In the genomic region with DNA sequence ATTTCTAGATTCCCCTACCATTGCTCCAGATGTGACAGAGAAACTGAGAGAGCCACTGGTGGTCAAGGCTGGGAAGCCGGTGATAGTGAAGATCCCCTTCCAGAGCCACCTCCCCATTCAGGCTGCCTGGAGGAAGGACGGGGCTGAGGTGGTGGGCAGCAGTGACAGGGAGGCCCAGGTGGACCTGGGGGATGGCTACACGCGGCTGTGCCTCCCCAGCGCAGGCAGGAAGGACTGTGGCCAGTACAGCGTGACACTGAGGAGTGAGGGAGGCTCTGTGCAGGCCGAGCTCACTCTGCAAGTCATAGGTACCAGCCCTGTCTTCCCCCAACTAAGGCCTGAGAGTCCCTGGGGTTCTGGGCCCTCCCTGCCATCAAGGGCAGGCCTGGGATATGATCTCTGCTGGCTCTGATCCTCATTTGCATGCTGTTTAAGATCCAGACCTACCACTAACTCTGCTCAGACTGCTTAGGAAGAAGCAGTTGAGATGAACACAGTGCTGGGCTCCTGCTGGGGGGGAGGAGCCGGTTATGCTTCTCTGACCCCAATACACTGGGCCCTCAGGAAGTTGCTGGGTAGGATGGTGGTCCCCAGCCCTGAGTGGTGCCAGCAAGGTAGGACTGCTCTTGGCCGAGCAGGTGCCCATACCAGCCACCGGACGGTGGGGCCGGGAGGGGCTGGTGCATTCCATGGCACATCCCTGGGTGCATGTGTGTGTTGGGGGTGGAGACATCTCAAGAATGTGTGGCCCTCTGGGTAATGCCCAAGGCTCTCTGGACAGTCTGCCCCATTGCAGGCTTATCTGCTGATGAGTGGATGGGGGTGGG, we compare ENCODE assay signal across 26 cellular contexts. TPM values are rescaled to one million over a fixed set of nuclear protein-coding genes. Genes with fewer than 3 reads are reported as not detected.
DNase-seq lines count a peak whose midpoint lies in the region; ATAC-seq, FAIRE-seq and TF ChIP-seq lines count a peak whose summit lies in the region.
"Had no signal": no experiment of that assay in that cellular context is flagged by ENCODE, and none has a peak within 500 bp of the region (broad histone marks: within the 10 kb centered on the region; RNA-seq: fewer than 3 reads in every experiment).

No MANE protein-coding gene starts in this region.

- peak; percentile 9 for DNase-seq in activated naive CD4-positive, alpha-beta T cell treated with anti-CD3 and anti-CD28 coated beads, Interleukin-2, amount 10 ng/mL, durations not matched to agents 7 days and 5 days
- DNase-seq in activated naive CD4-positive, alpha-beta T cell treated with anti-CD3 and anti-CD28 coated beads, Interleukin-2, amount 50 U/mL, for 16 hours, result no peak
- DNase-seq in GM12878 (ENCODE audit: low read depth, low spot score) (no peak), nephron progenitor cell (no peak), BE2C (no peak), RWPE1 (ENCODE audit: low spot score) (no peak)
- no peak for DNase-seq in activated naive CD8-positive, alpha-beta T cell treated with anti-CD3 and anti-CD28 coated beads, Interleukin-2, amount 50 U/mL, for 24 hours
- DNase-seq: ACHN; activated CD4-positive, alpha-beta T cell treated with anti-CD3 and anti-CD28 coated beads, Interleukin-2, amount 50 U/mL, for 1 hour; activated T-cell treated with anti-CD3 and anti-CD28 coated beads for 4 hours; cerebellar nuclear complex; NCI-H1436; NCI-H524; NK-92 treated with Interleukin-12 subunit alpha and Interleukin-12 subunit beta, amount 100 ng/mL, for 24 hours; nucleus accumbens; stimulated activated CD4-positive, alpha-beta T cell treated with anti-CD3 and anti-CD28 coated beads, Interleukin-12 subunit alpha, Interleukin-12 subunit beta, amount 100 ng/mL, for 4 hours; trophoblast cell had no signal

- H3K4me3 Mint-ChIP-seq in activated naive CD4-positive, alpha-beta T cell treated with anti-CD3 and anti-CD28 coated beads, Interleukin-2, amount 10 ng/mL, durations not matched to agents 7 days and 5 days, result no peak overlapping the region
- H3K4me3 Mint-ChIP-seq in nephron progenitor cell, result no peak overlapping the region
- H3K4me3 Mint-ChIP-seq in activated naive CD8-positive, alpha-beta T cell treated with anti-CD3 and anti-CD28 coated beads, Interleukin-2, amount 50 U/mL, for 24 hours, result no peak overlapping the region
- H3K4me3 Mint-ChIP-seq: activated naive CD8-positive, alpha-beta T cell; CD14-positive monocyte had no signal

- TF ChIP-seq EP300 in GM12878 (IDR thresholded peaks at IDR 0.05; ENCODE audit: borderline replicate concordance in 1 of 2, control insufficient read depth in 1 of 2, low read depth in 2 of 2, low read length in 2 of 2), result no peak

- H3K4me1 ChIP-seq in GM12878 (ENCODE audit: control insufficient read depth, insufficient read depth, low read length) (no peaks in the 10 kb centered on the region), BE2C (no peaks in the 10 kb centered on the region)
- H3K4me1 ChIP-seq: Peyer's patch, SJSA1 had no signal

- H3K27ac ChIP-seq in GM12878 (ENCODE audit: control insufficient read depth, insufficient read depth), result no peak overlapping the region
- H3K27ac ChIP-seq in RWPE1, result no peak overlapping the region
- H3K27ac ChIP-seq: Peyer's patch, SJSA1 had no signal

- WGBS in GM12878 (ENCODE audit: insufficient coverage, insufficient replicate concordance, low lambda C conversion rate, missing lambda C conversion rate), result 21% methylated on average over 12 of the region's 12 CpGs

- peaks cover 0 to 1% of the 10 kb centered on the region in 2 experiments; a peak in 2 of 4 replicates for H3K27me3 ChIP-seq in GM12878 (replicated peaks in 1 of 2; ENCODE audit: control insufficient read depth in 2 of 2, insufficient read depth in 2 of 2, low read length in 1 of 2)
- H3K27me3 ChIP-seq in BE2C, result no peaks in the 10 kb centered on the region
- H3K27me3 ChIP-seq: Peyer's patch, SJSA1 had no signal

- no peak for FAIRE-seq in GM12878 (lab: Jason Lieb, UNC)
- FAIRE-seq: astrocyte had no signal

- no peaks in the 10 kb centered on the region for H3K9me3 Mint-ChIP-seq in activated naive CD4-positive, alpha-beta T cell treated with anti-CD3 and anti-CD28 coated beads, Interleukin-2, amount 10 ng/mL, durations not matched to agents 7 days and 5 days
- no peaks in the 10 kb centered on the region for H3K9me3 Mint-ChIP-seq in nephron progenitor cell
- H3K9me3 Mint-ChIP-seq in activated naive CD8-positive, alpha-beta T cell treated with anti-CD3 and anti-CD28 coated beads, Interleukin-2, amount 50 U/mL, for 24 hours, result no peaks in the 10 kb centered on the region

- no peaks in the 10 kb centered on the region for H3K36me3 Mint-ChIP-seq in activated naive CD4-positive, alpha-beta T cell treated with anti-CD3 and anti-CD28 coated beads, Interleukin-2, amount 10 ng/mL, durations not matched to agents 7 days and 5 days
- no peaks in the 10 kb centered on the region for H3K36me3 Mint-ChIP-seq in nephron progenitor cell (ENCODE audit: low read depth)
- no peaks in the 10 kb centered on the region for H3K36me3 Mint-ChIP-seq in activated naive CD8-positive, alpha-beta T cell treated with anti-CD3 and anti-CD28 coated beads, Interleukin-2, amount 50 U/mL, for 24 hours (ENCODE audit: low read depth)
- H3K36me3 Mint-ChIP-seq: activated naive CD8-positive, alpha-beta T cell; CD14-positive monocyte had no signal

- SMC1A ChIA-PET in GM12878 (lab: Charles Lee; ENCODE audit: uncharacterized antibody, unreplicated experiment), result no interaction called here

- RAD21 ChIA-PET in GM12878 (lab: Charles Lee; ENCODE audit: unreplicated experiment), result no interaction called here

- no peaks in the 10 kb centered on the region for H3K4me1 Mint-ChIP-seq in activated naive CD4-positive, alpha-beta T cell treated with anti-CD3 and anti-CD28 coated beads, Interleukin-2, amount 10 ng/mL, durations not matched to agents 7 days and 5 days
- peaks cover 13% of the 10 kb centered on the region for H3K4me1 Mint-ChIP-seq in nephron progenitor cell
- H3K4me1 Mint-ChIP-seq in activated naive CD8-positive, alpha-beta T cell treated with anti-CD3 and anti-CD28 coated beads, Interleukin-2, amount 50 U/mL, for 24 hours, result no peaks in the 10 kb centered on the region
- H3K4me1 Mint-ChIP-seq: CD14-positive monocyte had no signal

- no peak overlapping the region for H3K9ac ChIP-seq in GM12878 (ENCODE audit: control insufficient read depth, insufficient read depth, low read length)

- H3K4me2 ChIP-seq in GM12878 (ENCODE audit: control insufficient read depth, insufficient read depth), result no peak overlapping the region

- H2AFZ ChIP-seq in GM12878 (ENCODE audit: control insufficient read depth, low read depth, low read length), result no peak overlapping the region

- POLR2A ChIA-PET in GM12878 (lab: Charles Lee) (no interaction called here), RWPE1 (lab: Yijun Ruan, JAX; ENCODE audit: low non-redundant PET) (no interaction called here)

- TF ChIP-seq RAD21 in GM12878 (IDR thresholded peaks at IDR 0.05; ENCODE audit: insufficient read depth, low read depth, low read length), result no peak

- no peak for TF ChIP-seq CTCF in GM12878 (IDR thresholded peaks at IDR 0.05 in 2 of 3, conservative IDR thresholded peaks at IDR 0.05 in 1 of 3; ENCODE audit: control insufficient read depth in 2 of 3, extremely low read depth in 1 of 3, insufficient read depth in 1 of 3, low read depth in 3 of 3, low read length in 3 of 3)
- TF ChIP-seq CTCF in nephron progenitor cell (IDR thresholded peaks at IDR 0.05), result no peak
- TF ChIP-seq CTCF in BE2C (IDR thresholded peaks at IDR 0.05; ENCODE audit: low read depth, low read length), result no peak
- no peak for TF ChIP-seq CTCF in RWPE1 (conservative IDR thresholded peaks at IDR 0.05; ENCODE audit: low read depth)

- ATAC-seq in GM12878, result peak; percentile 36; the same call in 2 of the 3 replicates
- no peak for ATAC-seq in activated naive CD8-positive, alpha-beta T cell treated with anti-CD3 and anti-CD28 coated beads, Interleukin-2, amount 50 U/mL, for 24 hours
- no peak for ATAC-seq in HG02885 (IDR thresholded peaks at IDR 0.05; ENCODE audit: poor library complexity, unreplicated experiment)

- TF ChIP-seq POLR2A in GM12878 (IDR thresholded peaks at IDR 0.05; ENCODE audit: low read depth, low read length), result no peak

- CTCF ChIA-PET in activated naive CD4-positive, alpha-beta T cell treated with anti-CD3 and anti-CD28 coated beads, Interleukin-2, amount 10 ng/mL, durations not matched to agents 7 days and 5 days (lab: Charles Lee), result no interaction called here
- CTCF ChIA-PET in GM12878 (lab: Yijun Ruan, JAX), result interaction anchor here (1.3 kb wide), 1 partner anchor 11 kb away, joined by 3 read pairs; no protein-coding TSS in a partner anchor
- CTCF ChIA-PET in RWPE1 (lab: Yijun Ruan, JAX), result interaction anchor here (1.2 kb wide), 1 partner anchor 146 kb away, joined by 3 read pairs; no protein-coding TSS in a partner anchor

- no peaks in the 10 kb centered on the region for H3K79me2 ChIP-seq in GM12878 (ENCODE audit: control insufficient read depth, insufficient read depth, low read length)

- no peak overlapping the region for H3K27ac Mint-ChIP-seq in activated naive CD4-positive, alpha-beta T cell treated with anti-CD3 and anti-CD28 coated beads, Interleukin-2, amount 10 ng/mL, durations not matched to agents 7 days and 5 days
- peak overlapping the region; percentile 12 for H3K27ac Mint-ChIP-seq in nephron progenitor cell
- H3K27ac Mint-ChIP-seq in activated naive CD8-positive, alpha-beta T cell treated with anti-CD3 and anti-CD28 coated beads, Interleukin-2, amount 50 U/mL, for 24 hours, result no peak overlapping the region
- H3K27ac Mint-ChIP-seq: activated naive CD8-positive, alpha-beta T cell had no signal

- H3K36me3 ChIP-seq in GM12878 (ENCODE audit: control insufficient read depth in 2 of 2, insufficient read depth in 2 of 2, low read length in 1 of 2), result no peaks in the 10 kb centered on the region
- H3K36me3 ChIP-seq in BE2C, result no peaks in the 10 kb centered on the region
- H3K36me3 ChIP-seq: Peyer's patch, SJSA1 had no signal

- in situ Hi-C loops in GM12878 (cut with MboI), result no loop called here

- peaks cover 16% of the 10 kb centered on the region for H3K27me3 Mint-ChIP-seq in activated naive CD4-positive, alpha-beta T cell treated with anti-CD3 and anti-CD28 coated beads, Interleukin-2, amount 10 ng/mL, durations not matched to agents 7 days and 5 days
- H3K27me3 Mint-ChIP-seq in nephron progenitor cell (ENCODE audit: low read depth, poor library complexity), result peaks cover 41% of the 10 kb centered on the region
- H3K27me3 Mint-ChIP-seq in activated naive CD8-positive, alpha-beta T cell treated with anti-CD3 and anti-CD28 coated beads, Interleukin-2, amount 50 U/mL, for 24 hours, result peaks cover 14% of the 10 kb centered on the region

- no TSS peak for BruUV-seq in GM12878 (replicated peaks; lab: Mats Ljungman, UMichigan)

- no peaks in the 10 kb centered on the region for H4K20me1 ChIP-seq in GM12878 (ENCODE audit: control insufficient read depth, insufficient read depth)

- H3K4me3 ChIP-seq in GM12878, result no peak overlapping the region
- H3K4me3 ChIP-seq in BE2C (ENCODE audit: low read depth, low read length), result no peak overlapping the region
- H3K4me3 ChIP-seq: lung, Peyer's patch, SJSA1 had no signal

- H3K9me3 ChIP-seq in GM12878 (replicated peaks; ENCODE audit: control insufficient read depth, insufficient read depth, low read length) (no peaks in the 10 kb centered on the region), BE2C (no peaks in the 10 kb centered on the region)
- H3K9me3 ChIP-seq: Peyer's patch, SJSA1 had no signal

- intact Hi-C loops in GM12878 (cut with micrococcal nuclease; ENCODE audit: unreplicated experiment), result no loop called here

RNA-seq across cellular contexts. Expression of a gene that starts 25.1 kb away (rescaled TPM):
- total RNA-seq in GM12878 (2013; cell fraction: nucleolus; rRNA removed), result not detected in 2 replicates
- total RNA-seq in GM12878 (2014; rRNA removed), result not detected in 2 replicates
- total RNA-seq in GM12878 (2014; rRNA removed; fragmentation: Illumina TruSeq; extraction: Trizol), result not detected in 2 replicates
- total RNA-seq in GM12878 (2021), result not detected in 2 replicates
- not detected for polyA plus RNA-seq in GM12878 (2011; ENCODE audit: low read depth)
- not detected in 2 replicates for polyA plus RNA-seq in GM12878 (2011; rRNA removed)
- polyA plus RNA-seq in GM12878 (2011; cell fraction: cytosol; rRNA removed), result not detected in 2 replicates
- not detected in 2 replicates for polyA plus RNA-seq in GM12878 (2011; cell fraction: nucleus; rRNA removed)
- not detected in 2 replicates for polyA plus RNA-seq in GM12878 (2012)
- polyA plus RNA-seq in GM12878 (2014; fragmentation: Illumina TruSeq; extraction: Trizol), result not detected in 2 replicates
- not detected for polyA plus RNA-seq in GM12878 (2014; fragmentation: Nextera tagmentation; extraction: Ambion mirVana)
- not detected in 2 replicates for polyA plus RNA-seq in GM12878 (2014; rRNA removed)
- not detected for polyA plus RNA-seq in GM12878 (2016; fragmentation: Nextera tagmentation; extraction: Ambion mirVana)
- polyA minus RNA-seq in GM12878 (2011; rRNA and poly(A)+ RNA removed), result not detected in 2 replicates
- not detected in 2 replicates for polyA minus RNA-seq in GM12878 (2011; cell fraction: cytosol; rRNA and poly(A)+ RNA removed)
- polyA minus RNA-seq in GM12878 (2011; cell fraction: nucleus; rRNA and poly(A)+ RNA removed), result not detected in 2 replicates
- polyA plus RNA-seq in BE2C (2012; ENCODE audit: insufficient read depth, insufficient read length, low read depth), result 0.43 TPM
- total RNA-seq: M059J; Peyer's patch; T-helper 1 cell treated with Interleukin-12 subunit alpha and Interleukin-12 subunit beta and Interleukin-4 antibody, amounts not matched to agents 30 ng/mL and 1 ng/mL, for 36 hours had no signal
- polyA plus RNA-seq: CD14-positive monocyte had no signal
